9 cellular contexts compared by ENCODE assay signal in genomic region chr16:58126451-58126968, GRCh38. TPM values are rescaled to one million over a fixed set of nuclear protein-coding genes. Genes with fewer than 3 reads are reported as not detected.
DNase-seq lines count a peak whose midpoint lies in the region; ATAC-seq and TF ChIP-seq lines count a peak whose summit lies in the region.
"Had no signal": no experiment of that assay in that cellular context is flagged by ENCODE, and none has a peak within 500 bp of the region (broad histone marks: within the 10 kb centered on the region; RNA-seq: fewer than 3 reads in every experiment).

No MANE protein-coding gene starts in this region.

- no peak for ATAC-seq in activated T-cell treated with anti-CD3 and anti-CD28 coated beads, Interleukin-2, amount 50 U/mL, for 72 hours (replicated peaks in 1 of 2)
- ATAC-seq in right lobe of liver (no peak), HG02840 (IDR thresholded peaks at IDR 0.05; ENCODE audit: low FRiP score, unreplicated experiment) (no peak), HG02885 (IDR thresholded peaks at IDR 0.05; ENCODE audit: poor library complexity, unreplicated experiment) (no peak)

- peaks cover 0 to 2% of the 10 kb centered on the region in 2 donors for H3K36me3 Mint-ChIP-seq in activated T-cell treated with anti-CD3 and anti-CD28 coated beads, Interleukin-2, amount 50 U/mL, for 72 hours (ENCODE audit: insufficient read depth in 2 of 2)

- H3K4me1 Mint-ChIP-seq in activated T-cell treated with anti-CD3 and anti-CD28 coated beads, Interleukin-2, amount 50 U/mL, for 72 hours (ENCODE audit: low read depth) = peaks cover 47% of the 10 kb centered on the region

- peak overlapping the region; percentile 85 to 91 for H3K4me3 Mint-ChIP-seq in activated T-cell treated with anti-CD3 and anti-CD28 coated beads, Interleukin-2, amount 50 U/mL, for 72 hours

- H3K9ac ChIP-seq in adipocyte (ENCODE audit: low read length) = peak overlapping the region; percentile 93

- 25% methylated on average over 4 of the region's 4 CpGs for WGBS in right lobe of liver (ENCODE audit: insufficient coverage, low coverage, low lambda C conversion rate, missing lambda C conversion rate)
- whole genome bisulfite sequencing in tibial nerve, 2 donors = 22 to 26% methylated on average over 4 of the region's 4 CpGs

- H3K36me3 ChIP-seq in adipocyte (ENCODE audit: control insufficient read depth, insufficient read depth, low read length, severe bottlenecking) (no peaks in the 10 kb centered on the region), right lobe of liver (no peaks in the 10 kb centered on the region), tibial nerve (no peaks in the 10 kb centered on the region)

- intact Hi-C loops in right lobe of liver (cut with DNase I) = no loop called here

- H3K27ac Mint-ChIP-seq in activated T-cell treated with anti-CD3 and anti-CD28 coated beads, Interleukin-2, amount 50 U/mL, for 72 hours = peak overlapping the region; percentile 65

- no peak for DNase-seq in activated T-cell treated with anti-CD3 and anti-CD28 coated beads, Interleukin-2, amount 50 U/mL, for 72 hours
- no peak for DNase-seq in activated T-cell treated with anti-CD3 and anti-CD28 coated beads for 4 hours
- DNase-seq in adipocyte (ENCODE audit: low read depth) = no peak
- no peak for DNase-seq in right lobe of liver
- DNase-seq in tibial nerve (ENCODE audit: low spot score in 2 of 2) = no peak
- no peak for DNase-seq in NCI-H2107 treated with DMSO at 0.1 percent for 48 hours (lab: John Stamatoyannopoulos, UW; ENCODE audit: unreplicated experiment)
- DNase-seq: activated effector memory CD4-positive, alpha-beta T cell treated with Interleukin-2 at 50 U/mL for 16 hours had no signal

- TF ChIP-seq EP300 in tibial nerve (IDR thresholded peaks at IDR 0.05) = no peak

- no peaks in the 10 kb centered on the region for H3K9me3 Mint-ChIP-seq in activated T-cell treated with anti-CD3 and anti-CD28 coated beads, Interleukin-2, amount 50 U/mL, for 72 hours

- H3K27me3 Mint-ChIP-seq in activated T-cell treated with anti-CD3 and anti-CD28 coated beads, Interleukin-2, amount 50 U/mL, for 72 hours (ENCODE audit: low read depth) = no peaks in the 10 kb centered on the region

- TF ChIP-seq POLR2A in right lobe of liver (IDR thresholded peaks at IDR 0.05) = no peak
- TF ChIP-seq POLR2A in tibial nerve (IDR thresholded peaks at IDR 0.05) = no peak

- H3K27ac ChIP-seq in right lobe of liver = peak overlapping the region in 2 of 3 donors; percentile 30 to 88
- H3K27ac ChIP-seq in tibial nerve = peak overlapping the region; percentile 10 to 98 (median 94)

- H3K4me3 ChIP-seq in adipocyte (ENCODE audit: low read length) = peak overlapping the region; percentile 97
- peak overlapping the region in 2 of 3 donors; percentile 94 to 97 for H3K4me3 ChIP-seq in right lobe of liver
- H3K4me3 ChIP-seq in tibial nerve = peak overlapping the region in 3 of 4 donors; percentile 14 to 98 (median 94)

- H3K27me3 ChIP-seq in adipocyte (replicated peaks; ENCODE audit: control insufficient read depth, insufficient read depth, low read length) (no peaks in the 10 kb centered on the region), right lobe of liver (no peaks in the 10 kb centered on the region), tibial nerve (no peaks in the 10 kb centered on the region)

- peaks cover 57% of the 10 kb centered on the region for H3K4me1 ChIP-seq in adipocyte (ENCODE audit: control insufficient read depth, insufficient read depth, low read length)
- peaks cover 0 to 56% (median 23%) of the 10 kb centered on the region in 4 donors for H3K4me1 ChIP-seq in right lobe of liver
- H3K4me1 ChIP-seq in tibial nerve = peaks cover 0 to 69% (median 40%) of the 10 kb centered on the region in 4 donors

- H3K9me3 ChIP-seq in adipocyte (ENCODE audit: control insufficient read depth, low read length) = no peaks in the 10 kb centered on the region
- H3K9me3 ChIP-seq in right lobe of liver = no peaks in the 10 kb centered on the region
- peaks cover 0 to 8% (median 0%) of the 10 kb centered on the region in 4 donors for H3K9me3 ChIP-seq in tibial nerve

- TF ChIP-seq CTCF in right lobe of liver (IDR thresholded peaks at IDR 0.05) (no peak), tibial nerve (IDR thresholded peaks at IDR 0.05) (no peak)

RNA-seq across cellular contexts. Expression of gene CFAP20, which starts 2.7 kb away (rescaled TPM):
- total RNA-seq in activated T-cell treated with anti-CD3 and anti-CD28 coated beads, Interleukin-2, amount 50 U/mL, for 72 hours = 10 to 100 TPM; 37.6 to 42.4 TPM
- total RNA-seq in right lobe of liver (10 to 100 TPM in 5 of 6 experiments, 1 to 10 TPM in 1; 7.8 to 38.7 (median 18.1) TPM), tibial nerve (10 to 100 TPM; 19.9 to 32.4 (median 25.6) TPM)
